ENCODE assay signal across 9 cellular contexts in genomic region chr1:167805041-167805556, GRCh38.
A peak's percentile ranks its signal among the peaks of the same experiment; 100 is the strongest.
DNase-seq lines count a peak whose midpoint lies in the region; ATAC-seq, FAIRE-seq and TF ChIP-seq lines count a peak whose summit lies in the region.
"Had no signal": no experiment of that assay in that cellular context is flagged by ENCODE, and none has a peak within 500 bp of the region (broad histone marks: within the 10 kb centered on the region; RNA-seq: fewer than 3 reads in every experiment).

No MANE protein-coding gene starts in this region.

- POLR2A ChIA-PET in IMR-90 (lab: Charles Lee; ENCODE audit: unreplicated experiment), result no interaction called here

- no peak for TF ChIP-seq POLR2A in IMR-90 (IDR thresholded peaks at IDR 0.05; ENCODE audit: low read depth, low read length)

- no peaks in the 10 kb centered on the region for H3K36me3 ChIP-seq in IMR-90 (ENCODE audit: control insufficient read depth, insufficient read depth, low read length)

- no peak overlapping the region for H3K9ac ChIP-seq in IMR-90 (ENCODE audit: low read depth, low read length)

- dilution Hi-C loops in IMR-90 (cut with HindIII; ENCODE audit: low sequenced_read_pairs, unreplicated experiment), result no loop called here

- H2AK9ac ChIP-seq in IMR-90 (replicated peaks; ENCODE audit: low read depth, low read length, poor library complexity), result peak overlapping the region; percentile 25

- peaks cover 12% of the 10 kb centered on the region for H3K9me1 ChIP-seq in IMR-90 (ENCODE audit: insufficient read depth, low read length)

- H3K4me1 ChIP-seq in IMR-90 (ENCODE audit: control insufficient read depth, insufficient read depth, low read length), result peaks cover 9% of the 10 kb centered on the region

- no TSS peak for BruUV-seq in IMR-90 (replicated peaks; lab: Mats Ljungman, UMichigan)

- peak overlapping the region; percentile 64 for H2BK20ac ChIP-seq in IMR-90 (ENCODE audit: low read depth, low read length)

- TF ChIP-seq CTCF in IMR-90 (conservative IDR thresholded peaks at IDR 0.05; ENCODE audit: low read depth, low read length), result no peak

- H3K27ac Mint-ChIP-seq in activated naive CD4-positive, alpha-beta T cell treated with anti-CD3 and anti-CD28 coated beads, Interleukin-2, amount 50 U/mL, for 72 hours, result peak overlapping the region; percentile 38 to 79

- peak overlapping the region; percentile 28; the same call in 1 of the 2 replicates for H3K23ac ChIP-seq in IMR-90 (ENCODE audit: low read depth, low read length)

- H2AK5ac ChIP-seq in IMR-90 (ENCODE audit: low read depth, low read length), result peak overlapping the region; percentile 81; the same call in 1 of the 2 replicates

- H4K20me1 ChIP-seq in IMR-90 (ENCODE audit: insufficient read depth, low read length), result no peaks in the 10 kb centered on the region

- H3K27me3 ChIP-seq in IMR-90 (ENCODE audit: control insufficient read depth, insufficient read depth, low read length), result no peaks in the 10 kb centered on the region

- peak overlapping the region; percentile 32 for H2AFZ ChIP-seq in IMR-90 (replicated peaks; ENCODE audit: low read length, poor library complexity)

- peak overlapping the region; percentile 21; the same call in 2 of the 3 replicates for H2BK15ac ChIP-seq in IMR-90 (ENCODE audit: low read depth, low read length)

- H4K8ac ChIP-seq in IMR-90 (ENCODE audit: low read depth in 2 of 2, low read length in 2 of 2), result peak overlapping the region; percentile 40 to 62; a peak in 3 of 4 replicates

- CTCF ChIA-PET in IMR-90 (lab: Yijun Ruan, JAX), result no interaction called here

- 80% methylated on average over 1 of the region's 4 CpGs; no CpG with 5 or more reads in 1 of the 2 experiments for WGBS in IMR-90 (ENCODE audit: extremely low coverage in 2 of 2, insufficient read length in 1 of 2), 2 experiments

- H3K14ac ChIP-seq in IMR-90 (replicated peaks; ENCODE audit: low read depth, low read length), result peak overlapping the region; percentile 81

- DNase-seq in activated T-cell treated with anti-CD3 and anti-CD28 coated beads for 24 hours (ENCODE audit: low read depth) (peak; percentile 14), IMR-90 (no peak), Right ventricle myocardium inferior (ENCODE audit: missing footprints) (no peak), NCI-H2227 (lab: John Stamatoyannopoulos, UW; ENCODE audit: unreplicated experiment) (no peak), RCC 7860 (ENCODE audit: low spot score) (no peak)
- DNase-seq in activated T-cell treated with anti-CD3 and anti-CD28 coated beads, Interleukin-2, amount 50 U/mL, for 1 hour, result no peak
- peak in 1 of 2 donors; percentile 15 for DNase-seq in activated naive CD4-positive, alpha-beta T cell treated with anti-CD3 and anti-CD28 coated beads, Interleukin-2, amount 50 U/mL, for 72 hours (ENCODE audit: low spot score in 2 of 2)
- peak; percentile 36 for DNase-seq in stimulated activated CD8-positive, alpha-beta memory T cell treated with anti-CD3 and anti-CD28 coated beads, Interleukin-4, amount 100 ng/mL, for 48 hours
- DNase-seq: NCI-H446 treated with DMSO at 0.1 percent for 48 hours had no signal

- TF ChIP-seq RAD21 in IMR-90 (IDR thresholded peaks at IDR 0.05; ENCODE audit: low read length), result no peak

- peak overlapping the region; percentile 71; the same call in 1 of the 2 replicates for H4K91ac ChIP-seq in IMR-90 (ENCODE audit: insufficient read depth, low read depth, low read length)

- no peak overlapping the region for H3K4me2 ChIP-seq in IMR-90 (ENCODE audit: low read depth, low read length)

- 0 out of 4 replicates have a peak, but pooled peaks cover 0 to 5% of the 10 kb centered on the region in 2 experiments for H3K79me1 ChIP-seq in IMR-90 (ENCODE audit: low read depth in 1 of 2, low read length in 2 of 2)

- peak overlapping the region; percentile 67; the same call in 1 of the 2 replicates for H2BK120ac ChIP-seq in IMR-90 (ENCODE audit: low read depth, low read length)

- H3K4me3 ChIP-seq in IMR-90 (ENCODE audit: insufficient read depth, low read depth, low read length), result no peak overlapping the region

- ATAC-seq in IMR-90 (ENCODE audit: low read depth) (no peak), Right ventricle myocardium inferior (no peak)
- peak; percentile 22 to 71 for ATAC-seq in activated naive CD4-positive, alpha-beta T cell treated with anti-CD3 and anti-CD28 coated beads, Interleukin-2, amount 50 U/mL, for 72 hours

- in situ Hi-C loops in IMR-90 (cut with MboI; ENCODE audit: low sequenced_read_pairs), result no loop called here

- no peaks in the 10 kb centered on the region for H3K9me3 Mint-ChIP-seq in activated naive CD4-positive, alpha-beta T cell treated with anti-CD3 and anti-CD28 coated beads, Interleukin-2, amount 50 U/mL, for 72 hours

- H3K56ac ChIP-seq in IMR-90 (ENCODE audit: extremely low read depth, insufficient read depth, low read length), result no peak overlapping the region

- H3K36me3 Mint-ChIP-seq in activated naive CD4-positive, alpha-beta T cell treated with anti-CD3 and anti-CD28 coated beads, Interleukin-2, amount 50 U/mL, for 72 hours, result peaks cover 0 to 16% of the 10 kb centered on the region in 2 donors

- no peak overlapping the region for H4K5ac ChIP-seq in IMR-90 (ENCODE audit: low read depth, low read length)

- H2BK5ac ChIP-seq in IMR-90 (ENCODE audit: low read depth, low read length, poor library complexity, severe bottlenecking), result no peak overlapping the region

- H3K27ac ChIP-seq in IMR-90 (ENCODE audit: insufficient read depth, low read length), result no peak overlapping the region

- no peak for FAIRE-seq in RCC 7860 (lab: Jason Lieb, UNC)

- H3K9me3 ChIP-seq in IMR-90 (ENCODE audit: control insufficient read depth, insufficient read depth, low read length), result no peaks in the 10 kb centered on the region

- peak overlapping the region; percentile 81 for H3K4ac ChIP-seq in IMR-90 (ENCODE audit: low read depth, low read length)

- no peak overlapping the region for H3K18ac ChIP-seq in IMR-90 (ENCODE audit: low read depth, low read length)

- intact Hi-C loops in IMR-90 (cut with micrococcal nuclease), result loop anchor here (10.0 kb wide), 2 partner anchors 200 to 580 kb away; partner anchors contain the start of gene POU2F1
- intact Hi-C loops in Right ventricle myocardium inferior (cut with DNase I), result loop anchor here (10.0 kb wide), 1 partner anchor 210 kb away; no protein-coding TSS in a partner anchor

TF ChIP-seq in IMR-90, 13 proteins besides CTCF, POLR2A, EP300 and RAD21:
- TF ChIP-seq ELK1 (IDR thresholded peaks at IDR 0.05; ENCODE audit: borderline replicate concordance, low read depth, low read length), result no peak
- TF ChIP-seq RCOR1 (IDR thresholded peaks at IDR 0.05; ENCODE audit: insufficient replicate concordance, low read length), result no peak
- no peak for TF ChIP-seq SMC3 (IDR thresholded peaks at IDR 0.05; ENCODE audit: low read depth, low read length)
- TF ChIP-seq CEBPB (IDR thresholded peaks at IDR 0.05; ENCODE audit: low read depth, low read length), result no peak
- TF ChIP-seq CHD1 (IDR thresholded peaks at IDR 0.05; ENCODE audit: low read depth, low read length), result no peak
- no peak for TF ChIP-seq MAFK (IDR thresholded peaks at IDR 0.05; ENCODE audit: low read depth, low read length)
- TF ChIP-seq NFE2L2 (IDR thresholded peaks at IDR 0.05; ENCODE audit: low read depth, low read length), result no peak
- no peak for TF ChIP-seq FOS (IDR thresholded peaks at IDR 0.05; ENCODE audit: low read depth, low read length)
- TF ChIP-seq USF2 (IDR thresholded peaks at IDR 0.05; ENCODE audit: low read depth, low read length), result no peak
- no peak for TF ChIP-seq MAZ (IDR thresholded peaks at IDR 0.05; ENCODE audit: borderline replicate concordance, low read depth, low read length)
TF ChIP-seq in IMR-90: peak in this region for 0.

Comparison
In these comparisons a context has a peak if more than half of its experiments do, and no peak if none do; other contexts are left out.
1. DNase-seq: peak in activated T-cell treated with anti-CD3 and anti-CD28 coated beads for 24 hours (single experiment) and stimulated activated CD8-positive, alpha-beta memory T cell treated with anti-CD3 and anti-CD28 coated beads, Interleukin-4, amount 100 ng/mL, for 48 hours (single experiment); none in activated T-cell treated with anti-CD3 and anti-CD28 coated beads, Interleukin-2, amount 50 U/mL, for 1 hour (single experiment), IMR-90 (single experiment), Right ventricle myocardium inferior (single experiment), NCI-H2227 (single experiment) and RCC 7860 (single experiment).
2. ATAC-seq: peak in activated naive CD4-positive, alpha-beta T cell treated with anti-CD3 and anti-CD28 coated beads, Interleukin-2, amount 50 U/mL, for 72 hours (2 of 2); none in IMR-90 (single experiment) and Right ventricle myocardium inferior (single experiment).